15 cellular contexts compared by ENCODE assay signal in genomic region chr2:224104668-224105386, GRCh38.
"Had no signal": no experiment of that assay in that cellular context is flagged by ENCODE, and none has a peak within 500 bp of the region (broad histone marks: within the 10 kb centered on the region; RNA-seq: fewer than 3 reads in every experiment).

No MANE protein-coding gene starts in this region.

- H3K27me3 ChIP-seq: left lung, pancreas, suprapubic skin, tibial nerve had no signal

- H3K9me3 ChIP-seq: left lung, pancreas, stomach, suprapubic skin, tibial nerve had no signal

- H3K36me3 ChIP-seq: left lung, pancreas, stomach, suprapubic skin, tibial nerve had no signal

- DNase-seq: activated CD4-positive, alpha-beta T cell treated with anti-CD3 and anti-CD28 coated beads for 4 hours; activated CD4-positive, alpha-beta T cell treated with anti-CD3 and anti-CD28 coated beads, Interleukin-2, amount 50 U/mL, for 48 hours; activated CD4-positive, CD25-positive, alpha-beta regulatory T cell; activated naive CD4-positive, alpha-beta T cell treated with Interleukin-2 at 50 U/mL for 16 hours; activated naive CD8-positive, alpha-beta T cell treated with anti-CD3 and anti-CD28 coated beads, Interleukin-2, amount 10 ng/mL, durations not matched to agents 7 days and 5 days; activated T-cell treated with anti-CD3 and anti-CD28 coated beads, Interleukin-2, amount 50 U/mL, for 48 hours; amniotic stem cell; foreskin fibroblast; left lung; pancreas; small intestine; stomach; T1000 had no signal

- H3K27ac ChIP-seq: left lung, pancreas, stomach, suprapubic skin, tibial nerve had no signal

- FAIRE-seq: pancreas, small intestine had no signal

- H3K4me1 ChIP-seq: left lung, pancreas, stomach, suprapubic skin, tibial nerve had no signal

- H3K4me3 ChIP-seq: left lung, pancreas, stomach, suprapubic skin, tibial nerve had no signal
